9 cellular contexts compared by ENCODE assay signal in the genomic region with DNA sequence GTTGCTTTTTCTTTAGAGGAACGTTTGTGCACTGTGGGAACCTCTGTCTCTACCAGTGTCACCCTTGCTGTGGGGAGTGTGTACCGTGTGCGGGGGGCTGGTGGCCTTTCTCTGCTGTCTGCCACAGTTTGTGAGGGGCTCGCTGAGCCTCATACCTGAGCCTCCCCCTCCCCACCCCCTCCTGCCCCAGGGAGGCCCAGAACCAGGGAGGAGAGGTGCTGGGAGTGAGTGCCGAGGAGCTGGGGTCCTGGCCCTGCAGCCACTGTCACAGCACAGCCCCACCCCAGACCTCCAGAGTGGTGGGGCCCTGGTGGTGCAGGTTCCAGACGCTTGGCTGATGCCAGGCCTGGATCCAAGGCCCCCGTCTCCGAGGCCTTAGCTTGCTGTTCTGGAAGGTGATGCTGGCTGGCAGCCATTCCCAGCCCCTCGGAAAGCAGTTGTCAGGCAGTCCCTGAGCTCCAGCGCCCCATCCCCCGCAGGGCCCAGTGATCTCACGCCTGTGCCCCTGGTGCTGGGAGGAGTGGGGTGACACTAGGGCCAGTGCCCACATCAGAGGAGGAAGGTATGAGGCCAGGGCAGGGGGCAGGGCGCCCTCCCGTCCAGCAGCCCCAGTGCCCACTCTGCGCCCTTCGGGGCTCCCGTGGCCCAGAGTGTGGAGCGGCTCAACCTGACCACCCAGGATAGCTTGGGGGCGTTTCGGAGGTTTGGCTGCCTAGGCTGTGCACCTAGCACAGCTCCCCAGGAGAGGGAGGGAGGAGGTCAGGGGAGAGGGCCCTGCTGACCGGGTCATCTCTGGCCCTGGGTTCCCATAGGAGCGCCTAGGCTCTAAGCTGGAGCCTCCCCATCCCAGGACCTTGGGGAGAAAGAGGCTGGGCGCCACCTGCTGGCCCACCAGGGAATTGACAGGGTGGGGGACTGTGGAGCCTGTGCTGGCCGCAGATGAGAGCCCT. TPM values are rescaled to one million over a fixed set of nuclear protein-coding genes. Genes with fewer than 3 reads are reported as not detected.
DNase-seq lines count a peak whose midpoint lies in the region; ATAC-seq and TF ChIP-seq lines count a peak whose summit lies in the region.
"Had no signal": no experiment of that assay in that cellular context is flagged by ENCODE, and none has a peak within 500 bp of the region (broad histone marks: within the 10 kb centered on the region; RNA-seq: fewer than 3 reads in every experiment).

No MANE protein-coding gene starts in this region.

- H3K4me3 Mint-ChIP-seq in CD4-positive, alpha-beta memory T cell, result no peak overlapping the region
- H3K4me3 Mint-ChIP-seq in activated CD4-positive, alpha-beta T cell treated with anti-CD3 and anti-CD28 coated beads, Interleukin-2, amount 10 ng/mL, durations not matched to agents 7 days and 5 days, result no peak overlapping the region
- H3K4me3 Mint-ChIP-seq in endothelial cell (ENCODE audit: unreplicated experiment), result no peak overlapping the region
- no peak overlapping the region for H3K4me3 Mint-ChIP-seq in naive thymus-derived CD8-positive, alpha-beta T cell

- POLR2A ChIA-PET in CD4-positive, alpha-beta memory T cell (lab: Charles Lee; ENCODE audit: partially characterized antibody), result interaction anchor here (1.2 to 1.3 kb wide), 3 partner anchors 9 to 16 kb away, joined by 3 to 4 read pairs (median 3); no protein-coding TSS in a partner anchor
- POLR2A ChIA-PET in activated CD4-positive, alpha-beta T cell treated with anti-CD3 and anti-CD28 coated beads, Interleukin-2, amount 10 ng/mL, durations not matched to agents 7 days and 5 days (lab: Charles Lee), result no interaction called here
- POLR2A ChIA-PET in naive thymus-derived CD8-positive, alpha-beta T cell (lab: Charles Lee), result interaction anchor here (0.6 to 3.5 kb wide), 4 partner anchors 10 to 41 kb away, joined by 3 to 26 read pairs (median 4); no protein-coding TSS in a partner anchor

- peaks cover 0 to 1% (median 0%) of the 10 kb centered on the region in 8 donors for H3K9me3 Mint-ChIP-seq in CD4-positive, alpha-beta memory T cell
- no peaks in the 10 kb centered on the region for H3K9me3 Mint-ChIP-seq in activated CD4-positive, alpha-beta T cell treated with anti-CD3 and anti-CD28 coated beads, Interleukin-2, amount 10 ng/mL, durations not matched to agents 7 days and 5 days
- H3K9me3 Mint-ChIP-seq in endothelial cell (ENCODE audit: unreplicated experiment), result no peaks in the 10 kb centered on the region
- H3K9me3 Mint-ChIP-seq in naive thymus-derived CD8-positive, alpha-beta T cell, result no peaks in the 10 kb centered on the region

- no peak overlapping the region for H3K4me3 ChIP-seq in CD4-positive, alpha-beta memory T cell (ENCODE audit: low read length in 2 of 2)

- H3K36me3 Mint-ChIP-seq in CD4-positive, alpha-beta memory T cell, result peaks cover 0 to 2% of the 10 kb centered on the region in 2 donors
- no peaks in the 10 kb centered on the region for H3K36me3 Mint-ChIP-seq in activated CD4-positive, alpha-beta T cell treated with anti-CD3 and anti-CD28 coated beads, Interleukin-2, amount 10 ng/mL, durations not matched to agents 7 days and 5 days (ENCODE audit: low read depth)
- peaks cover 4% of the 10 kb centered on the region for H3K36me3 Mint-ChIP-seq in endothelial cell (ENCODE audit: low read depth, unreplicated experiment)
- no peaks in the 10 kb centered on the region for H3K36me3 Mint-ChIP-seq in naive thymus-derived CD8-positive, alpha-beta T cell

- H3K27me3 ChIP-seq in CD4-positive, alpha-beta memory T cell (ENCODE audit: insufficient read depth, low read length), result no peaks in the 10 kb centered on the region

- H3K9me3 ChIP-seq in CD4-positive, alpha-beta memory T cell (ENCODE audit: control insufficient read depth in 1 of 2, low read length in 2 of 2), result no peaks in the 10 kb centered on the region

- peak; percentile 90 for TF ChIP-seq CTCF in endothelial cell (IDR thresholded peaks at IDR 0.05; ENCODE audit: unreplicated experiment)

- H3K27me3 Mint-ChIP-seq in CD4-positive, alpha-beta memory T cell, result no peaks in the 10 kb centered on the region
- H3K27me3 Mint-ChIP-seq in activated CD4-positive, alpha-beta T cell treated with anti-CD3 and anti-CD28 coated beads, Interleukin-2, amount 10 ng/mL, durations not matched to agents 7 days and 5 days, result no peaks in the 10 kb centered on the region
- peaks cover 3% of the 10 kb centered on the region for H3K27me3 Mint-ChIP-seq in endothelial cell (ENCODE audit: unreplicated experiment)
- H3K27me3 Mint-ChIP-seq in naive thymus-derived CD8-positive, alpha-beta T cell, result no peaks in the 10 kb centered on the region

- H3K36me3 ChIP-seq in CD4-positive, alpha-beta memory T cell (ENCODE audit: insufficient read depth, low read length), result no peaks in the 10 kb centered on the region

- H3K27ac ChIP-seq in CD4-positive, alpha-beta memory T cell (ENCODE audit: low read depth, low read length), result no peak overlapping the region

- intact Hi-C loops in CD4-positive, alpha-beta memory T cell (cut with micrococcal nuclease), result no loop called here

- DNase-seq in CD4-positive, alpha-beta memory T cell, result peak in 3 of 5 donors; percentile 34 to 57 (median 40)
- peak; percentile 51 for DNase-seq in activated CD4-positive, alpha-beta T cell treated with anti-CD3 and anti-CD28 coated beads, Interleukin-2, amount 10 ng/mL, durations not matched to agents 7 days and 5 days
- DNase-seq in endothelial cell (ENCODE audit: low spot score), result peak; percentile 89
- peak in 9 of 10 donors; percentile 30 to 75 (median 58) for DNase-seq in naive thymus-derived CD8-positive, alpha-beta T cell

- H3K27ac Mint-ChIP-seq in CD4-positive, alpha-beta memory T cell, result peak overlapping the region in 1 of 7 donors; percentile 12
- no peak overlapping the region for H3K27ac Mint-ChIP-seq in activated CD4-positive, alpha-beta T cell treated with anti-CD3 and anti-CD28 coated beads, Interleukin-2, amount 10 ng/mL, durations not matched to agents 7 days and 5 days
- H3K27ac Mint-ChIP-seq in endothelial cell (ENCODE audit: unreplicated experiment), result no peak overlapping the region
- H3K27ac Mint-ChIP-seq in naive thymus-derived CD8-positive, alpha-beta T cell, result peak overlapping the region in 1 of 10 donors; percentile 25

- peaks cover 12 to 41% (median 23%) of the 10 kb centered on the region in 4 donors for H3K4me1 Mint-ChIP-seq in CD4-positive, alpha-beta memory T cell
- H3K4me1 Mint-ChIP-seq in activated CD4-positive, alpha-beta T cell treated with anti-CD3 and anti-CD28 coated beads, Interleukin-2, amount 10 ng/mL, durations not matched to agents 7 days and 5 days, result peaks cover 33% of the 10 kb centered on the region
- H3K4me1 Mint-ChIP-seq in endothelial cell (ENCODE audit: unreplicated experiment), result peaks cover 12% of the 10 kb centered on the region
- peaks cover 20 to 59% (median 48%) of the 10 kb centered on the region in 4 donors for H3K4me1 Mint-ChIP-seq in naive thymus-derived CD8-positive, alpha-beta T cell

- peak; percentile 45 for ATAC-seq in HG02852 (IDR thresholded peaks at IDR 0.05; ENCODE audit: unreplicated experiment)
- peak; percentile 18 to 20 for ATAC-seq in naive thymus-derived CD8-positive, alpha-beta T cell
- no peak for ATAC-seq in HG02884 (IDR thresholded peaks at IDR 0.05; ENCODE audit: unreplicated experiment)
- ATAC-seq in HG03521 (IDR thresholded peaks at IDR 0.05; ENCODE audit: unreplicated experiment), result no peak
- no peak for ATAC-seq in HG03108 (IDR thresholded peaks at IDR 0.05; ENCODE audit: unreplicated experiment)

- CTCF ChIA-PET in CD4-positive, alpha-beta memory T cell (lab: Charles Lee; ENCODE audit: partially characterized antibody), result interaction anchor here (0.8 to 5.3 kb wide), 24 partner anchors 10 to 418 kb away, joined by 3 to 52 read pairs (median 4); a partner anchor contains a TSS
- CTCF ChIA-PET in activated CD4-positive, alpha-beta T cell treated with anti-CD3 and anti-CD28 coated beads, Interleukin-2, amount 10 ng/mL, durations not matched to agents 7 days and 5 days (lab: Charles Lee), result interaction anchor here (1.0 to 5.0 kb wide), 13 partner anchors 10 to 420 kb away, joined by 3 to 31 read pairs (median 4); a partner anchor contains a TSS

- peaks cover 31% of the 10 kb centered on the region for H3K4me1 ChIP-seq in CD4-positive, alpha-beta memory T cell (ENCODE audit: insufficient read depth, low read length)

RNA-seq across cellular contexts. Expression of a gene that starts 53.0 kb away (rescaled TPM):
- total RNA-seq in CD4-positive, alpha-beta memory T cell, result not detected
- polyA plus RNA-seq in CD4-positive, alpha-beta memory T cell, result not detected
- total RNA-seq in activated CD4-positive, alpha-beta T cell treated with anti-CD3 and anti-CD28 coated beads, Interleukin-2, amount 10 ng/mL, durations not matched to agents 7 days and 5 days, result not detected
- total RNA-seq in endothelial cell (ENCODE audit: unreplicated experiment), result not detected
- not detected for total RNA-seq in naive thymus-derived CD8-positive, alpha-beta T cell
- polyA plus RNA-seq in naive thymus-derived CD8-positive, alpha-beta T cell, result not detected
- total RNA-seq: subcutaneous adipose tissue had no signal

Comparison
In these comparisons a context has a peak if more than half of its experiments do, and no peak if none do; other contexts are left out.
1. ATAC-seq: peak in HG02852 (single experiment) and naive thymus-derived CD8-positive, alpha-beta T cell (2 of 2); none in HG02884 (single experiment), HG03521 (single experiment) and HG03108 (single experiment).
2. Peak in every context shown above with its lines, with median percentiles within 50 percentile points of each other: DNase-seq.